ENCODE assay signal across 22 cellular contexts in genomic region chr3:50853936-50854335, GRCh38.
"Had no signal": no experiment of that assay in that cellular context is flagged by ENCODE, and none has a peak within 500 bp of the region (broad histone marks: within the 10 kb centered on the region; RNA-seq: fewer than 3 reads in every experiment).

No MANE protein-coding gene starts in this region.

- DNase-seq: cortex of kidney; effector memory CD8-positive, alpha-beta T cell; hypothalamus; kidney; mesenchymal stem cell; mucosa of descending colon; naive B cell; right lobe of liver; stimulated activated CD4-positive, alpha-beta T cell treated with anti-CD3 and anti-CD28 coated beads, Interleukin-2, amount 100 ng/mL, for 24 hours; stimulated activated CD4-positive, alpha-beta T cell treated with anti-CD3 and anti-CD28 coated beads, Interleukin-4, amount 100 ng/mL, for 24 hours; stimulated activated naive CD4-positive, alpha-beta T cell treated with Interleukin-2 at 50 U/mL for 16 hours; stomach; thyroid gland; trophoblast cell had no signal

- H2AFZ ChIP-seq: parathyroid adenoma had no signal

- ATAC-seq: effector memory CD8-positive, alpha-beta T cell; esophagus mucosa; left lobe of liver; mucosa of descending colon; natural killer cell treated with Interleukin-12 subunit alpha and Interleukin-12 subunit beta and Interleukin-15 and Interleukin-18, amount 100 ng/mL, for 72 hours; right lobe of liver; stimulated activated effector memory CD8-positive, alpha-beta T cell treated with anti-CD3 and anti-CD28 coated beads, Interleukin-12 subunit alpha, Interleukin-12 subunit beta, amount 100 ng/mL, for 72 hours had no signal

- H3K4me3 ChIP-seq: lung, mucosa of descending colon, right lobe of liver, stomach, thyroid gland, vagina had no signal

- H3K9me3 ChIP-seq: mucosa of descending colon, neutrophil, right lobe of liver, thyroid gland, vagina had no signal

- H3K27me3 ChIP-seq: neutrophil, right lobe of liver, stomach, thyroid gland, vagina had no signal

- H3K9ac ChIP-seq: parathyroid adenoma had no signal

- H3K4me1 ChIP-seq: parathyroid adenoma, right lobe of liver, stomach, thyroid gland, vagina had no signal

- H3K27ac ChIP-seq: neutrophil, parathyroid adenoma, right lobe of liver, stomach, thyroid gland, vagina had no signal

- H3K36me3 ChIP-seq: neutrophil, right lobe of liver, stomach, thyroid gland, vagina had no signal
